ENCODE assay signal across 2 cellular contexts in the genomic region with DNA sequence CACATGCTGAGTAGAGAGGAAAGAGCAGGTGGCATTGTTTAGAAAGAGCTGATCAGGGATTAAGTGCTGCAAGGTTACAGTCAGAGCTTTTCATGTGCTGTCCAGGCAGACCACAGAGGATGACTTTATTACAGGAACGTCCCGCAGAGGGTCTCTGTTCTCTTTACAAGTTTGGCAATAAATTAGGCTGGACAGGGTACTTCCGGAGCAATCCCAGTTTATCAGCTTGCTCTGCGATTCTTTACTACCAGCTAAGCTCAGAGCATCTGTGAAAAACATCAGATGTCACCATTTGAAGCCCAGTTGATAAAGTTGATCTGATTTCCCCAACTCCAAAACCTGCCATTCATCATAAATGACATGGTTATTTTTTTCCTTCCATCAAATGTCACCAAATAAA.
TF ChIP-seq lines count a peak whose summit lies in the region.

No MANE protein-coding gene starts in this region.

TF ChIP-seq in SK-N-SH, 30 proteins besides CTCF, POLR2A, EP300 and RAD21 (continued from another document):
- TF ChIP-seq MXI1 (IDR thresholded peaks at IDR 0.05; ENCODE audit: low read depth, low read length) (no peak), JUND (IDR thresholded peaks at IDR 0.05) (no peak)

TF ChIP-seq in SK-N-SH treated with all-trans-retinoic acid at 6 μM for 48 hours, 23 proteins besides CTCF, POLR2A, EP300 and RAD21:
- TF ChIP-seq, protein P1, sequence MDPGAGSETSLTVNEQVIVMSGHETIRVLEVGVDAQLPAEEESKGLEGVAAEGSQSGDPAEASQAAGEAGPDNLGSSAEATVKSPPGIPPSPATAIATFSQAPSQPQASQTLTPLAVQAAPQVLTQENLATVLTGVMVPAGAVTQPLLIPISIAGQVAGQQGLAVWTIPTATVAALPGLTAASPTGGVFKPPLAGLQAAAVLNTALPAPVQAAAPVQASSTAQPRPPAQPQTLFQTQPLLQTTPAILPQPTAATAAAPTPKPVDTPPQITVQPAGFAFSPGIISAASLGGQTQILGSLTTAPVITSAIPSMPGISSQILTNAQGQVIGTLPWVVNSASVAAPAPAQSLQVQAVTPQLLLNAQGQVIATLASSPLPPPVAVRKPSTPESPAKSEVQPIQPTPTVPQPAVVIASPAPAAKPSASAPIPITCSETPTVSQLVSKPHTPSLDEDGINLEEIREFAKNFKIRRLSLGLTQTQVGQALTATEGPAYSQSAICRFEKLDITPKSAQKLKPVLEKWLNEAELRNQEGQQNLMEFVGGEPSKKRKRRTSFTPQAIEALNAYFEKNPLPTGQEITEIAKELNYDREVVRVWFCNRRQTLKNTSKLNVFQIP (CRISPR knock-in tag; IDR thresholded peaks at IDR 0.05; ENCODE audit: borderline replicate concordance, low read depth): no peak
- no peak for TF ChIP-seq CSDC2 (CRISPR knock-in tag; IDR thresholded peaks at IDR 0.05)
- no peak for TF ChIP-seq TCF4 (CRISPR knock-in tag; IDR thresholded peaks at IDR 0.05; ENCODE audit: borderline replicate concordance)
